6 cellular contexts compared by ENCODE assay signal in genomic region chr5:43580402-43581210, GRCh38. TPM values are rescaled to one million over a fixed set of nuclear protein-coding genes. Genes with fewer than 3 reads are reported as not detected.
DNase-seq lines count a peak whose midpoint lies in the region; TF ChIP-seq lines count a peak whose summit lies in the region.
"Not testable (repeated sequence)": the region's sequence is repeated elsewhere in the genome, so short reads cannot be mapped to it uniquely, and the experiment has no call there.

No MANE protein-coding gene starts in this region.

- not testable (repeated sequence) for H3K18ac ChIP-seq in mesenchymal stem cell (ENCODE audit: low read depth in 1 of 2, low read length in 2 of 2)

- not testable (repeated sequence) for H2AFZ ChIP-seq in OCI-LY7 (ENCODE audit: low read length); mesenchymal stem cell (ENCODE audit: low read depth, low read length)

- H4K8ac ChIP-seq in mesenchymal stem cell (ENCODE audit: low read length): not testable (repeated sequence)

- H3K79me1 ChIP-seq in mesenchymal stem cell (replicated peaks; ENCODE audit: low read length, poor library complexity, severe bottlenecking): not testable (repeated sequence)

- not testable (repeated sequence) for TF ChIP-seq CTCF in OCI-LY7 (conservative IDR thresholded peaks at IDR 0.05; ENCODE audit: low read length); WERI-Rb-1 (IDR thresholded peaks at IDR 0.05; ENCODE audit: low read depth, low read length)

- H3K27ac ChIP-seq in OCI-LY7 (ENCODE audit: low read depth, low read length, poor library complexity, severe bottlenecking); mesenchymal stem cell (ENCODE audit: low read length, poor library complexity, severe bottlenecking): not testable (repeated sequence)
- H3K27ac ChIP-seq in WERI-Rb-1: peak overlapping the region; percentile 79

- H3K79me2 ChIP-seq in OCI-LY7 (ENCODE audit: insufficient read depth, low read depth, low read length): not testable (repeated sequence)

- H2BK120ac ChIP-seq in mesenchymal stem cell (ENCODE audit: low read depth, low read length): not testable (repeated sequence)

- BruUV-seq in OCI-LY7 (replicated peaks; lab: Mats Ljungman, UMichigan): TSS peak; percentile 4

- H3K23ac ChIP-seq in mesenchymal stem cell (ENCODE audit: low read length in 2 of 2): not testable (repeated sequence)

- H3K4ac ChIP-seq in mesenchymal stem cell (ENCODE audit: low read depth in 1 of 2, low read length in 2 of 2): not testable (repeated sequence)

- 91% methylated on average over 10 of the region's 10 CpGs for WGBS in mesenchymal stem cell

- not testable (repeated sequence) for H4K20me1 ChIP-seq in OCI-LY7 (ENCODE audit: insufficient read depth, low read length)

- H3K4me2 ChIP-seq in OCI-LY7 (ENCODE audit: low read length); mesenchymal stem cell (ENCODE audit: low read length, poor library complexity, severe bottlenecking): not testable (repeated sequence)

- H3K9me2 ChIP-seq in OCI-LY7 (ENCODE audit: insufficient read depth, low read length): not testable (repeated sequence)

- peak overlapping the region; percentile 66 for H2AK5ac ChIP-seq in mesenchymal stem cell (ENCODE audit: low read length, severe bottlenecking)

- in situ Hi-C loops in HAP-1 (cut with MboI; ENCODE audit: low sequenced_read_pairs): not testable (repeated sequence)

- DNase-seq in HAP-1 (ENCODE audit: low spot score in 2 of 2): peak; percentile 78 to 90
- DNase-seq in NCI-H524 treated with DMSO at 0.1 percent for 48 hours (lab: John Stamatoyannopoulos, UW): peak; percentile 93
- not testable (repeated sequence) for DNase-seq in OCI-LY7 (ENCODE audit: low spot score); mesenchymal stem cell
- peak; percentile 63 for DNase-seq in WERI-Rb-1
- DNase-seq in glomerular visceral epithelial cell (ENCODE audit: extremely low spot score): peak; percentile 15

- H4K91ac ChIP-seq in mesenchymal stem cell (ENCODE audit: low read length): not testable (repeated sequence)

- POLR2A ChIA-PET in OCI-LY7 (lab: Charles Lee): interaction anchor here (0.7 to 1.3 kb wide), 2 partner anchors 16 to 28 kb away, joined by 3 read pairs; no protein-coding TSS in a partner anchor

- not testable (repeated sequence) for H2BK5ac ChIP-seq in mesenchymal stem cell (ENCODE audit: low read depth, low read length, poor library complexity, severe bottlenecking)

- H3K4me1 ChIP-seq in HAP-1: peaks cover 44% of the 10 kb centered on the region
- not testable (repeated sequence) for H3K4me1 ChIP-seq in OCI-LY7 (ENCODE audit: insufficient read depth, low read length, poor library complexity, severe bottlenecking); mesenchymal stem cell (ENCODE audit: control insufficient read depth, insufficient read depth, low read depth, low read length)

- H3K9me3 ChIP-seq in HAP-1; OCI-LY7 (ENCODE audit: low read length); WERI-Rb-1 (ENCODE audit: severe bottlenecking); mesenchymal stem cell (ENCODE audit: control insufficient read depth, low read length): not testable (repeated sequence)

- not testable (repeated sequence) for H3K9ac ChIP-seq in mesenchymal stem cell (ENCODE audit: low read length)

- H2BK15ac ChIP-seq in mesenchymal stem cell (ENCODE audit: low read depth, poor library complexity, severe bottlenecking): not testable (repeated sequence)

- not testable (repeated sequence) for H3K4me3 ChIP-seq in HAP-1; OCI-LY7 (ENCODE audit: low read depth, low read length, poor library complexity, severe bottlenecking); WERI-Rb-1 (ENCODE audit: low read depth, low read length); mesenchymal stem cell (ENCODE audit: insufficient read depth in 1 of 2, low read depth in 1 of 2, low read length in 2 of 2)

- not testable (repeated sequence) for H3K36me3 ChIP-seq in HAP-1 (replicated peaks); WERI-Rb-1; mesenchymal stem cell (ENCODE audit: control insufficient read depth in 1 of 2, insufficient read depth in 2 of 2, low read depth in 1 of 2, low read length in 2 of 2)
- H3K36me3 ChIP-seq in OCI-LY7 (ENCODE audit: insufficient read depth, low read length): peaks cover 37% of the 10 kb centered on the region

- CTCF ChIA-PET in OCI-LY7 (lab: Charles Lee; ENCODE audit: unreplicated experiment): not testable (repeated sequence)

- H2BK12ac ChIP-seq in mesenchymal stem cell (ENCODE audit: low read length in 2 of 2): not testable (repeated sequence)

- intact Hi-C loops in OCI-LY7 (cut with micrococcal nuclease; ENCODE audit: unreplicated experiment): not testable (repeated sequence)

- not testable (repeated sequence) for H3K27me3 ChIP-seq in HAP-1 (ENCODE audit: low read depth); WERI-Rb-1 (ENCODE audit: insufficient read depth, low read depth, severe bottlenecking); mesenchymal stem cell (ENCODE audit: control insufficient read depth in 1 of 2, insufficient read depth in 1 of 2, low read length in 2 of 2)

- H3K14ac ChIP-seq in mesenchymal stem cell (ENCODE audit: low read length in 2 of 2): not testable (repeated sequence)

RNA-seq across cellular contexts. Expression of gene NNT, which starts 22.4 kb away (rescaled TPM):
- 33.6 and 42.2 TPM in 2 replicates for total RNA-seq in OCI-LY7 (2014; rRNA removed; shearing (Covaris generic))
- total RNA-seq in OCI-LY7 (2022): 98.3 and 120 TPM in 2 replicates
- polyA plus RNA-seq in mesenchymal stem cell (2013, experiment 1 of 2): 28.1 TPM
- polyA plus RNA-seq in mesenchymal stem cell (2013, experiment 2 of 2): 28.1 TPM

RNA-seq across cellular contexts. Expression of gene PAIP1, which starts 23.7 kb away (rescaled TPM):
- total RNA-seq in OCI-LY7 (2014; rRNA removed; shearing (Covaris generic)): 52.8 and 69.2 TPM in 2 replicates
- total RNA-seq in OCI-LY7 (2022): 44.2 and 48.0 TPM in 2 replicates
- polyA plus RNA-seq in mesenchymal stem cell (2013, experiment 1 of 2): 85.3 TPM
- 85.1 TPM for polyA plus RNA-seq in mesenchymal stem cell (2013, experiment 2 of 2)
